ENCODE assay signal across 16 cellular contexts in genomic region chr2:201971516-201972228, GRCh38.
DNase-seq lines count a peak whose midpoint lies in the region; TF ChIP-seq lines count a peak whose summit lies in the region.
"Had no signal": no experiment of that assay in that cellular context is flagged by ENCODE, and none has a peak within 500 bp of the region (broad histone marks: within the 10 kb centered on the region; RNA-seq: fewer than 3 reads in every experiment).

No MANE protein-coding gene starts in this region.

- H3K4me1 ChIP-seq in neuron (ENCODE audit: insufficient read depth, low read length) (peaks cover 51% of the 10 kb centered on the region), hepatocyte (ENCODE audit: insufficient read depth) (peaks cover 35% of the 10 kb centered on the region), adrenal gland (replicated peaks in 1 of 2) (no peaks in the 10 kb centered on the region)
- H3K4me1 ChIP-seq: vagina had no signal

- no peaks in the 10 kb centered on the region for H3K36me3 ChIP-seq in neuron (ENCODE audit: insufficient read depth, low read length)
- no peaks in the 10 kb centered on the region for H3K36me3 ChIP-seq in hepatocyte (replicated peaks; ENCODE audit: insufficient read depth, low read depth)
- H3K36me3 ChIP-seq in adrenal gland (replicated peaks in 1 of 2): no peaks in the 10 kb centered on the region
- H3K36me3 ChIP-seq: vagina had no signal

- H3K27ac ChIP-seq in hepatocyte (no peak overlapping the region), adrenal gland (no peak overlapping the region)
- H3K27ac ChIP-seq: vagina had no signal

- H3K9me3 ChIP-seq in neuron (ENCODE audit: low read length) (peaks cover 2% of the 10 kb centered on the region), hepatocyte (ENCODE audit: low read depth) (no peaks in the 10 kb centered on the region), adrenal gland (replicated peaks in 1 of 3) (no peaks in the 10 kb centered on the region)
- H3K9me3 ChIP-seq: Caco-2, mucosa of descending colon, vagina had no signal

- H3K79me2 ChIP-seq in hepatocyte: no peaks in the 10 kb centered on the region

- H3K9me2 ChIP-seq in hepatocyte (replicated peaks; ENCODE audit: insufficient read depth): no peaks in the 10 kb centered on the region

- H3K4me2 ChIP-seq in hepatocyte: no peak overlapping the region
- H3K4me2 ChIP-seq: smooth muscle cell had no signal

- H3K27me3 ChIP-seq in neuron (ENCODE audit: insufficient read depth, low read length) (no peaks in the 10 kb centered on the region), hepatocyte (no peaks in the 10 kb centered on the region), adrenal gland (no peaks in the 10 kb centered on the region)
- H3K27me3 ChIP-seq: vagina had no signal

- H3K4me3 ChIP-seq in neuron (ENCODE audit: low read length): peak overlapping the region; percentile 23
- H3K4me3 ChIP-seq in hepatocyte: no peak overlapping the region
- no peak overlapping the region for H3K4me3 ChIP-seq in adrenal gland
- H3K4me3 ChIP-seq: mucosa of descending colon, smooth muscle cell, vagina had no signal

- TF ChIP-seq POLR2A in adrenal gland (IDR thresholded peaks at IDR 0.05): no peak

- H4K20me1 ChIP-seq in hepatocyte (ENCODE audit: insufficient read depth, poor library complexity, severe bottlenecking): no peaks in the 10 kb centered on the region

- 61% methylated on average over 5 of the region's 5 CpGs for WGBS in hepatocyte (ENCODE audit: low lambda C conversion rate, missing lambda C conversion rate)
- 56 to 74% (median 70%) methylated on average over 3 to 5 of the region's 5 CpGs for WGBS in adrenal gland, 4 donors

- no peak overlapping the region for H2AFZ ChIP-seq in neuron (ENCODE audit: low read depth, low read length)
- H2AFZ ChIP-seq in hepatocyte: no peak overlapping the region

- DNase-seq in EH (ENCODE audit: low read depth) (peak; percentile 81), NCI-H1694 (lab: John Stamatoyannopoulos, UW) (peak; percentile 85), fibroblast of gingiva (ENCODE audit: low read depth) (peak; percentile 72), CD1c-positive myeloid dendritic cell (ENCODE audit: extremely low spot score) (no peak), hepatocyte (ENCODE audit: low spot score) (no peak), adrenal gland (no peak)
- no peak for DNase-seq in stimulated activated CD4-positive, alpha-beta T cell treated with anti-CD3 and anti-CD28 coated beads, Interleukin-4, amount 100 ng/mL, for 4 hours
- DNase-seq: activated CD8-positive, alpha-beta memory T cell treated with anti-CD3 and anti-CD28 coated beads for 24 hours; Caco-2; effector CD4-positive, alpha-beta T cell; mucosa of descending colon; NCI-H1105; NCI-H748 treated with DMSO at 0.1 percent for 48 hours had no signal

- intact Hi-C loops in adrenal gland (cut with DNase I): no loop called here

- TF ChIP-seq CTCF in hepatocyte (IDR thresholded peaks at IDR 0.05; ENCODE audit: poor library complexity) (no peak), adrenal gland (IDR thresholded peaks at IDR 0.05) (no peak)

Comparison
In these comparisons a context has a peak if more than half of its experiments do, and no peak if none do; other contexts are left out.
1. DNase-seq: peak in EH (single experiment), NCI-H1694 (single experiment) and fibroblast of gingiva (single experiment); none in CD1c-positive myeloid dendritic cell (single experiment), hepatocyte (single experiment), adrenal gland (0 of 7) and stimulated activated CD4-positive, alpha-beta T cell treated with anti-CD3 and anti-CD28 coated beads, Interleukin-4, amount 100 ng/mL, for 4 hours (0 of 2).